Comparison of ENCODE assay signal across 3 cellular contexts in the genomic region with DNA sequence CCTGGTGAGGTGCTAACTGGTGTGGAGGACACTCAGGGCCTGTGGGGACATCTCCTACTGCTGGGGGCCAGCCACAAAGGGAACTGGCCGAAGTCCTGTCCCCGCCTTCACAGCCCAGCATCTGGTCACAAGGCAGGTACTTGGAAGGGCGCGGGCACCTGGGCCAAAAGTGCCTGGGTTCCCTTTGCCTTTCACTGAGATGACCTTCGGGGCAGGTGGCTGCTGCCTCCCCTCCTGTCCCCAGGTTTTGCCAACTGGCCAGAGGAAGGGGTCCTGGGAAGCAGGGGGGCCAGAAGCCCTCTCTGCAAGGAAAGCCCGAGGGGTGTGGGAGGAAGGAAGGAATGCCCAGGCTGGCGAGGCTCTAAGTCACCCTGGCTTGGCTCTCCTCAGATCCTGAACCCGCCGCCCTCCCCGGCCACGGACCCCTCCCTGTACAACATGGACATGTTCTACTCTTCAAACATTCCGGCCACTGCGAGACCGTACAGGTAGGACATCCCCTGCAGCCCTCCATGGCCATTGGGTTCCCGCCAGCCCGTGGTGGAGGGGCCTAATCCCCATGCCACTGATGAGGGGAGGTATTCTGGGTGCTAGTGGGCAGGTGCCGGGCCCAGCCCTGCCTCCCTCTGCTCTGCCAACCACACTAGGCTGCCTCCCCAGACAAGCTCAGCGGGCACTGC.
TF ChIP-seq lines count a peak whose summit lies in the region.

No MANE protein-coding gene starts in this region.

TF ChIP-seq in SK-N-SH, 30 proteins besides CTCF, POLR2A, EP300 and RAD21:
- no peak for TF ChIP-seq YY1 (IDR thresholded peaks at IDR 0.05; ENCODE audit: low read depth)
- TF ChIP-seq MXI1 (IDR thresholded peaks at IDR 0.05; ENCODE audit: low read depth, low read length) = no peak
- TF ChIP-seq NRF1 (IDR thresholded peaks at IDR 0.05; ENCODE audit: low read depth, low read length) = no peak
- no peak for TF ChIP-seq GATA2 (CRISPR knock-in tag; IDR thresholded peaks at IDR 0.05)

TF ChIP-seq in SK-N-SH treated with all-trans-retinoic acid at 6 μM for 48 hours, 23 proteins besides CTCF, POLR2A, EP300 and RAD21:
- TF ChIP-seq, protein P1, sequence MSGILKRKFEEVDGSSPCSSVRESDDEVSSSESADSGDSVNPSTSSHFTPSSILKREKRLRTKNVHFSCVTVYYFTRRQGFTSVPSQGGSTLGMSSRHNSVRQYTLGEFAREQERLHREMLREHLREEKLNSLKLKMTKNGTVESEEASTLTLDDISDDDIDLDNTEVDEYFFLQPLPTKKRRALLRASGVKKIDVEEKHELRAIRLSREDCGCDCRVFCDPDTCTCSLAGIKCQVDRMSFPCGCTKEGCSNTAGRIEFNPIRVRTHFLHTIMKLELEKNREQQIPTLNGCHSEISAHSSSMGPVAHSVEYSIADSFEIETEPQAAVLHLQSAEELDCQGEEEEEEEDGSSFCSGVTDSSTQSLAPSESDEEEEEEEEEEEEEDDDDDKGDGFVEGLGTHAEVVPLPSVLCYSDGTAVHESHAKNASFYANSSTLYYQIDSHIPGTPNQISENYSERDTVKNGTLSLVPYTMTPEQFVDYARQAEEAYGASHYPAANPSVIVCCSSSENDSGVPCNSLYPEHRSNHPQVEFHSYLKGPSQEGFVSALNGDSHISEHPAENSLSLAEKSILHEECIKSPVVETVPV (CRISPR knock-in tag; IDR thresholded peaks at IDR 0.05) = no peak
- TF ChIP-seq BACH2 (CRISPR knock-in tag; IDR thresholded peaks at IDR 0.05; ENCODE audit: borderline replicate concordance) = no peak
- TF ChIP-seq ARNTL (CRISPR knock-in tag; IDR thresholded peaks at IDR 0.05; ENCODE audit: borderline replicate concordance, low read depth) = no peak
- TF ChIP-seq TOX (CRISPR knock-in tag; IDR thresholded peaks at IDR 0.05; ENCODE audit: borderline replicate concordance) = no peak
- no peak for TF ChIP-seq ZNF8 (CRISPR knock-in tag; IDR thresholded peaks at IDR 0.05)
- no peak for TF ChIP-seq SNAI2 (CRISPR knock-in tag; IDR thresholded peaks at IDR 0.05)
- TF ChIP-seq ESRRG (CRISPR knock-in tag; IDR thresholded peaks at IDR 0.05) = no peak
- no peak for TF ChIP-seq ZFP30 (CRISPR knock-in tag; IDR thresholded peaks at IDR 0.05)
- no peak for TF ChIP-seq ZFP3 (CRISPR knock-in tag; IDR thresholded peaks at IDR 0.05)
- TF ChIP-seq, protein P2, sequence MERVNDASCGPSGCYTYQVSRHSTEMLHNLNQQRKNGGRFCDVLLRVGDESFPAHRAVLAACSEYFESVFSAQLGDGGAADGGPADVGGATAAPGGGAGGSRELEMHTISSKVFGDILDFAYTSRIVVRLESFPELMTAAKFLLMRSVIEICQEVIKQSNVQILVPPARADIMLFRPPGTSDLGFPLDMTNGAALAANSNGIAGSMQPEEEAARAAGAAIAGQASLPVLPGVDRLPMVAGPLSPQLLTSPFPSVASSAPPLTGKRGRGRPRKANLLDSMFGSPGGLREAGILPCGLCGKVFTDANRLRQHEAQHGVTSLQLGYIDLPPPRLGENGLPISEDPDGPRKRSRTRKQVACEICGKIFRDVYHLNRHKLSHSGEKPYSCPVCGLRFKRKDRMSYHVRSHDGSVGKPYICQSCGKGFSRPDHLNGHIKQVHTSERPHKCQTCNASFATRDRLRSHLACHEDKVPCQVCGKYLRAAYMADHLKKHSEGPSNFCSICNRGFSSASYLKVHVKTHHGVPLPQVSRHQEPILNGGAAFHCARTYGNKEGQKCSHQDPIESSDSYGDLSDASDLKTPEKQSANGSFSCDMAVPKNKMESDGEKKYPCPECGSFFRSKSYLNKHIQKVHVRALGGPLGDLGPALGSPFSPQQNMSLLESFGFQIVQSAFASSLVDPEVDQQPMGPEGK (CRISPR knock-in tag; IDR thresholded peaks at IDR 0.05; ENCODE audit: borderline replicate concordance) = no peak
- no peak for TF ChIP-seq CSDC2 (CRISPR knock-in tag; IDR thresholded peaks at IDR 0.05)
- TF ChIP-seq GLIS3 (CRISPR knock-in tag; IDR thresholded peaks at IDR 0.05) = no peak
- TF ChIP-seq TCF4 (CRISPR knock-in tag; IDR thresholded peaks at IDR 0.05; ENCODE audit: borderline replicate concordance) = no peak
- TF ChIP-seq ZNF565 (CRISPR knock-in tag; conservative IDR thresholded peaks at IDR 0.05; ENCODE audit: low read depth) = no peak
- no peak for TF ChIP-seq TSHZ2 (CRISPR knock-in tag; IDR thresholded peaks at IDR 0.05)
- TF ChIP-seq PPARA (CRISPR knock-in tag; IDR thresholded peaks at IDR 0.05; ENCODE audit: borderline replicate concordance) = no peak

TF ChIP-seq in HepG2, 621 proteins besides CTCF, POLR2A, EP300 and RAD21:
- TF ChIP-seq, protein P3, sequence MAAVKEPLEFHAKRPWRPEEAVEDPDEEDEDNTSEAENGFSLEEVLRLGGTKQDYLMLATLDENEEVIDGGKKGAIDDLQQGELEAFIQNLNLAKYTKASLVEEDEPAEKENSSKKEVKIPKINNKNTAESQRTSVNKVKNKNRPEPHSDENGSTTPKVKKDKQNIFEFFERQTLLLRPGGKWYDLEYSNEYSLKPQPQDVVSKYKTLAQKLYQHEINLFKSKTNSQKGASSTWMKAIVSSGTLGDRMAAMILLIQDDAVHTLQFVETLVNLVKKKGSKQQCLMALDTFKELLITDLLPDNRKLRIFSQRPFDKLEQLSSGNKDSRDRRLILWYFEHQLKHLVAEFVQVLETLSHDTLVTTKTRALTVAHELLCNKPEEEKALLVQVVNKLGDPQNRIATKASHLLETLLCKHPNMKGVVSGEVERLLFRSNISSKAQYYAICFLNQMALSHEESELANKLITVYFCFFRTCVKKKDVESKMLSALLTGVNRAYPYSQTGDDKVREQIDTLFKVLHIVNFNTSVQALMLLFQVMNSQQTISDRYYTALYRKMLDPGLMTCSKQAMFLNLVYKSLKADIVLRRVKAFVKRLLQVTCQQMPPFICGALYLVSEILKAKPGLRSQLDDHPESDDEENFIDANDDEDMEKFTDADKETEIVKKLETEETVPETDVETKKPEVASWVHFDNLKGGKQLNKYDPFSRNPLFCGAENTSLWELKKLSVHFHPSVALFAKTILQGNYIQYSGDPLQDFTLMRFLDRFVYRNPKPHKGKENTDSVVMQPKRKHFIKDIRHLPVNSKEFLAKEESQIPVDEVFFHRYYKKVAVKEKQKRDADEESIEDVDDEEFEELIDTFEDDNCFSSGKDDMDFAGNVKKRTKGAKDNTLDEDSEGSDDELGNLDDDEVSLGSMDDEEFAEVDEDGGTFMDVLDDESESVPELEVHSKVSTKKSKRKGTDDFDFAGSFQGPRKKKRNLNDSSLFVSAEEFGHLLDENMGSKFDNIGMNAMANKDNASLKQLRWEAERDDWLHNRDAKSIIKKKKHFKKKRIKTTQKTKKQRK (IDR thresholded peaks at IDR 0.05; ENCODE audit: low read length) = no peak
- TF ChIP-seq ZFP1 (CRISPR knock-in tag; IDR thresholded peaks at IDR 0.05) (no peak), RBAK (CRISPR knock-in tag; IDR thresholded peaks at IDR 0.05) (no peak), AGO2 (optimal IDR thresholded peaks at IDR 0.05; ENCODE audit: low read depth, low read length) (peak; percentile 59), ZNF580 (CRISPR knock-in tag; IDR thresholded peaks at IDR 0.05; ENCODE audit: borderline replicate concordance, low read depth) (no peak), SRF (IDR thresholded peaks at IDR 0.05; ENCODE audit: low read depth, low read length) (no peak), ZNF10 (CRISPR knock-in tag; IDR thresholded peaks at IDR 0.05; ENCODE audit: borderline replicate concordance, low read depth) (no peak), HNRNPL (IDR thresholded peaks at IDR 0.05; ENCODE audit: low read depth, low read length) (0 out of 2 replicates have a peak, but pooled peaks have one; percentile 37), ZBTB21 (CRISPR knock-in tag; IDR thresholded peaks at IDR 0.05) (no peak), ZNF124 (CRISPR knock-in tag; IDR thresholded peaks at IDR 0.05) (no peak)
